22 cellular contexts compared by ENCODE assay signal in the genomic region with DNA sequence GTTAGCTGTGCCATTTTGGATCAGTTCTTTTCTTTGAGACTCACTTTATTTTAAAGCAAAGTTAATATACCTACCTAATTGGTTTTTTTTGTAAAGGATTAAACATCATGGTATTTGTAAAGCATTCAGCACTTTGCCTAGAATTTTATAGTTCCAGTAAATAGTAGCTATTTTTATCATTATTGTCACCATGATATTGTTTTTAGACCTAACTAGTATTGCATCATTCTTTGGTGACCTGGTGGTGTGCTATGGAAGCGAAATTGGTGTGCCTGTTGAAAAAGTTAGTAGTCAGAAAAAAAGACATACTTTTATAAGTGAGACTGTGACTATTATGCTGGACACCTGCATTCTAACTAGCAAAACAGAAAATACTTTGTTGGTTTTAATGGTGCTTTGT.
DNase-seq lines count a peak whose midpoint lies in the region; ATAC-seq, FAIRE-seq and TF ChIP-seq lines count a peak whose summit lies in the region.
"Had no signal": no experiment of that assay in that cellular context is flagged by ENCODE, and none has a peak within 500 bp of the region (broad histone marks: within the 10 kb centered on the region; RNA-seq: fewer than 3 reads in every experiment).

No MANE protein-coding gene starts in this region.

- H3K9me3 Mint-ChIP-seq in mesothelial cell of epicardium: no peaks in the 10 kb centered on the region
- H3K9me3 Mint-ChIP-seq: GM23338 had no signal

- H3K36me3 ChIP-seq in left ventricle myocardium inferior: no peaks in the 10 kb centered on the region
- peaks cover 0 to 5% (median 0%) of the 10 kb centered on the region in 9 donors for H3K36me3 ChIP-seq in heart left ventricle
- peaks cover 25% of the 10 kb centered on the region for H3K36me3 ChIP-seq in K562 (ENCODE audit: control insufficient read depth, insufficient read depth, low read length)
- H3K36me3 ChIP-seq: Peyer's patch had no signal

- 93 to 97% (median 96%) methylated on average over 1 of the region's 1 CpG for WGBS in heart left ventricle, 4 donors
- 68% methylated on average over 1 of the region's 1 CpG for WGBS in K562 (ENCODE audit: insufficient coverage, low coverage, missing lambda C conversion rate)

- peaks cover 45% of the 10 kb centered on the region for H3K4me1 Mint-ChIP-seq in mesothelial cell of epicardium
- H3K4me1 Mint-ChIP-seq: B cell had no signal

- H3K4me1 ChIP-seq in left ventricle myocardium inferior (peaks cover 63% of the 10 kb centered on the region), heart left ventricle (peaks cover 0 to 56% (median 33%) of the 10 kb centered on the region in 12 donors), K562 (replicated peaks in 1 of 2; ENCODE audit: control insufficient read depth in 2 of 2, insufficient read depth in 2 of 2, low read length in 2 of 2) (peaks cover 0 to 29% of the 10 kb centered on the region in 2 experiments; a peak in 4 of 5 replicates)
- H3K4me1 ChIP-seq: Peyer's patch had no signal

- H3K9me3 ChIP-seq in left ventricle myocardium inferior (replicated peaks) (no peaks in the 10 kb centered on the region), heart left ventricle (no peaks in the 10 kb centered on the region), K562 (replicated peaks; ENCODE audit: control insufficient read depth, insufficient read depth, low read depth, low read length) (no peaks in the 10 kb centered on the region)
- H3K9me3 ChIP-seq: Peyer's patch had no signal

- TF ChIP-seq POLR2A in heart left ventricle (IDR thresholded peaks at IDR 0.05): no peak
- no peak for TF ChIP-seq POLR2A in K562 (conservative IDR thresholded peaks at IDR 0.05)

- ATAC-seq in heart left ventricle (no peak), K562 (no peak), HG03378 (IDR thresholded peaks at IDR 0.05; ENCODE audit: unreplicated experiment) (no peak)
- ATAC-seq: GM23338, HCT116 had no signal

- in situ Hi-C loops in K562 (cut with MboI): no loop called here

- CTCF ChIA-PET in K562 (lab: Yijun Ruan, JAX; ENCODE audit: low intra/inter-chr PET ratio): no interaction called here

- TF ChIP-seq EP300 in K562 (IDR thresholded peaks at IDR 0.05; ENCODE audit: low read length): no peak

- H3K4me3 Mint-ChIP-seq in mesothelial cell of epicardium: no peak overlapping the region
- H3K4me3 Mint-ChIP-seq: B cell, CD14-positive monocyte, GM23338 had no signal

- peak overlapping the region in 1 of 2 experiments; percentile 21; a peak in 1 of 4 replicates for H3K9ac ChIP-seq in K562 (ENCODE audit: insufficient read depth in 1 of 2, low read depth in 2 of 2, low read length in 2 of 2)

- no peaks in the 10 kb centered on the region for H3K27me3 Mint-ChIP-seq in mesothelial cell of epicardium (ENCODE audit: low read depth)
- H3K27me3 Mint-ChIP-seq: B cell had no signal

- POLR2A ChIA-PET in K562 (lab: Yijun Ruan, JAX): interaction anchor here (1.2 to 3.9 kb wide), 3 partner anchors 12 to 17 kb away, joined by 3 to 14 read pairs (median 3); no protein-coding TSS in a partner anchor

- no peaks in the 10 kb centered on the region for H3K27me3 ChIP-seq in left ventricle myocardium inferior (ENCODE audit: low read depth)
- no peaks in the 10 kb centered on the region for H3K27me3 ChIP-seq in heart left ventricle
- H3K27me3 ChIP-seq in K562 (ENCODE audit: control insufficient read depth in 2 of 2, insufficient read depth in 2 of 2, low read length in 2 of 2): no peaks in the 10 kb centered on the region
- H3K27me3 ChIP-seq: Peyer's patch had no signal

- no peak overlapping the region for H3K4me3 ChIP-seq in left ventricle myocardium inferior
- H3K4me3 ChIP-seq in heart left ventricle: no peak overlapping the region
- H3K4me3 ChIP-seq in K562: no peak overlapping the region
- H3K4me3 ChIP-seq: GM23338, Peyer's patch had no signal

- TF ChIP-seq CTCF in left ventricle myocardium inferior (IDR thresholded peaks at IDR 0.05; ENCODE audit: borderline replicate concordance): no peak
- TF ChIP-seq CTCF in heart left ventricle (IDR thresholded peaks at IDR 0.05): no peak
- no peak for TF ChIP-seq CTCF in K562 (IDR thresholded peaks at IDR 0.05 in 2 of 3, conservative IDR thresholded peaks at IDR 0.05 in 1 of 3; ENCODE audit: insufficient read depth in 2 of 3, low read depth in 1 of 3, low read length in 3 of 3)
- no peak for TF ChIP-seq CTCF in mesothelial cell of epicardium (IDR thresholded peaks at IDR 0.05; ENCODE audit: unreplicated experiment)

- DNase-seq in left ventricle myocardium inferior (no peak), heart left ventricle (no peak), K562 (ENCODE audit: extremely low read depth in 1 of 4, low spot score in 3 of 4) (no peak), mesothelial cell of epicardium (ENCODE audit: low spot score in 2 of 2, unreplicated experiment in 2 of 2) (no peak), H4 (ENCODE audit: low spot score) (no peak)
- DNase-seq in activated CD4-positive, alpha-beta T cell treated with anti-CD3 and anti-CD28 coated beads, Interleukin-2, amount 50 U/mL, for 1 hour: no peak
- DNase-seq: 8988T, KBM-7, NCI-H1092, NCI-H1436, NCI-H187 treated with DMSO at 0.1 percent for 48 hours, NCI-H345, NCI-H524, NCI-H82, Peyer's patch had no signal

- no peaks in the 10 kb centered on the region for H4K20me1 ChIP-seq in K562 (replicated peaks; ENCODE audit: control insufficient read depth, insufficient read depth, low read length)

- H3K36me3 Mint-ChIP-seq in mesothelial cell of epicardium: peaks cover 12% of the 10 kb centered on the region

- peak overlapping the region; percentile 23 for H3K27ac ChIP-seq in left ventricle myocardium inferior (replicated peaks)
- H3K27ac ChIP-seq in heart left ventricle: peak overlapping the region in 3 of 12 donors; percentile 1 to 23 (median 19)
- peak overlapping the region; percentile 57; the same call in 2 of the 3 replicates for H3K27ac ChIP-seq in K562 (ENCODE audit: extremely low read depth, low read depth, low read length)
- H3K27ac ChIP-seq: Peyer's patch had no signal

- no peaks in the 10 kb centered on the region for H3K9me1 ChIP-seq in K562 (ENCODE audit: control insufficient read depth, insufficient read depth, low read length)

- no peak for TF ChIP-seq RAD21 in K562 (CRISPR knock-in tag; conservative IDR thresholded peaks at IDR 0.05 in 1 of 2, IDR thresholded peaks at IDR 0.05 in 1 of 2)

- peak overlapping the region; percentile 77 for H3K27ac Mint-ChIP-seq in mesothelial cell of epicardium
- H3K27ac Mint-ChIP-seq: B cell, CD14-positive monocyte, GM23338 had no signal

- no peak for FAIRE-seq in K562 (lab: Jason Lieb, UNC)
- FAIRE-seq: G401.6, GM12892 had no signal

- peaks cover 69% of the 10 kb centered on the region for H3K79me2 ChIP-seq in K562 (ENCODE audit: control insufficient read depth, insufficient read depth, low read length)

- no peak overlapping the region for H2AFZ ChIP-seq in K562 (ENCODE audit: low read depth, low read length)
- H2AFZ ChIP-seq: GM23338 had no signal

- no peak overlapping the region; the same call in 1 of the 2 replicates for H3K4me2 ChIP-seq in K562 (ENCODE audit: insufficient read depth, low read length)
- H3K4me2 ChIP-seq: GM23338 had no signal

- intact Hi-C loops in left ventricle myocardium inferior (cut with micrococcal nuclease) (no loop called here), heart left ventricle (cut with DNase I) (no loop called here), K562 (cut with micrococcal nuclease) (no loop called here)

- no TSS peak for BruUV-seq in K562 (replicated peaks; lab: Mats Ljungman, UMichigan)

TF ChIP-seq in K562, 482 proteins besides CTCF, POLR2A, EP300 and RAD21 (continues in another document):
- peak; percentile 49 for TF ChIP-seq EP400 (IDR thresholded peaks at IDR 0.05)
- TF ChIP-seq, protein P1, sequence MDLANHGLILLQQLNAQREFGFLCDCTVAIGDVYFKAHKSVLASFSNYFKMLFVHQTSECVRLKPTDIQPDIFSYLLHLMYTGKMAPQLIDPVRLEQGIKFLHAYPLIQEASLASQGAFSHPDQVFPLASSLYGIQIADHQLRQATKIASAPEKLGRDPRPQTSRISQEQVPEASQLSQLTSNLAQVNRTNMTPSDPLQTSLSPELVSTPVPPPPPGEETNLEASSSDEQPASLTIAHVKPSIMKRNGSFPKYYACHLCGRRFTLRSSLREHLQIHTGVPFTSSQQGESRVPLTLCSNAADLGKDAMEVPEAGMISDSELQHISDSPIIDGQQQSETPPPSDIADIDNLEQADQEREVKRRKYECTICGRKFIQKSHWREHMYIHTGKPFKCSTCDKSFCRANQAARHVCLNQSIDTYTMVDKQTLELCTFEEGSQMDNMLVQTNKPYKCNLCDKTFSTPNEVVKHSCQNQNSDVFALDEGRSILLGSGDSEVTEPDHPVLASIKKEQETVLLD (IDR thresholded peaks at IDR 0.05): no peak
- peak; percentile 49; the same call in 1 of the 2 replicates for TF ChIP-seq ATF7 (IDR thresholded peaks at IDR 0.05)
- 0 out of 2 replicates have a peak, but pooled peaks have one; percentile 28 for TF ChIP-seq CXXC5 (CRISPR knock-in tag; IDR thresholded peaks at IDR 0.05)
- TF ChIP-seq, protein P2, sequence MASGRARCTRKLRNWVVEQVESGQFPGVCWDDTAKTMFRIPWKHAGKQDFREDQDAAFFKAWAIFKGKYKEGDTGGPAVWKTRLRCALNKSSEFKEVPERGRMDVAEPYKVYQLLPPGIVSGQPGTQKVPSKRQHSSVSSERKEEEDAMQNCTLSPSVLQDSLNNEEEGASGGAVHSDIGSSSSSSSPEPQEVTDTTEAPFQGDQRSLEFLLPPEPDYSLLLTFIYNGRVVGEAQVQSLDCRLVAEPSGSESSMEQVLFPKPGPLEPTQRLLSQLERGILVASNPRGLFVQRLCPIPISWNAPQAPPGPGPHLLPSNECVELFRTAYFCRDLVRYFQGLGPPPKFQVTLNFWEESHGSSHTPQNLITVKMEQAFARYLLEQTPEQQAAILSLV (tag; IDR thresholded peaks at IDR 0.05): peak; percentile 80; the same call in 1 of the 2 replicates
- TF ChIP-seq BACH1 (tag; IDR thresholded peaks at IDR 0.05): 0 out of 2 replicates have a peak, but pooled peaks have one; percentile 34
- TF ChIP-seq, protein P3, sequence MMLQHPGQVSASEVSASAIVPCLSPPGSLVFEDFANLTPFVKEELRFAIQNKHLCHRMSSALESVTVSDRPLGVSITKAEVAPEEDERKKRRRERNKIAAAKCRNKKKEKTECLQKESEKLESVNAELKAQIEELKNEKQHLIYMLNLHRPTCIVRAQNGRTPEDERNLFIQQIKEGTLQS (IDR thresholded peaks at IDR 0.05): peak; percentile 95
- TF ChIP-seq, protein P3 (CRISPR knock-in tag; conservative IDR thresholded peaks at IDR 0.05): no peak
- TF ChIP-seq CEBPB (tag; IDR thresholded peaks at IDR 0.05): peak; percentile 87
- TF ChIP-seq ZSCAN32 (CRISPR knock-in tag; IDR thresholded peaks at IDR 0.05): peak; percentile 89
- peak; percentile 81 for TF ChIP-seq CEBPG (CRISPR knock-in tag; IDR thresholded peaks at IDR 0.05)
- TF ChIP-seq CEBPG (tag; conservative IDR thresholded peaks at IDR 0.05 in 1 of 2, IDR thresholded peaks at IDR 0.05 in 1 of 2): peak; percentile 95
- TF ChIP-seq NR2C1 (IDR thresholded peaks at IDR 0.05): no peak
- TF ChIP-seq NR2C1 (tag; IDR thresholded peaks at IDR 0.05): peak; percentile 6; the same call in 1 of the 2 replicates
